In genomic region chr15:69849232-69849610, GRCh38 we compare ENCODE assay signal across 29 cellular contexts.
"Had no signal": no experiment of that assay in that cellular context is flagged by ENCODE, and none has a peak within 500 bp of the region (broad histone marks: within the 10 kb centered on the region; RNA-seq: fewer than 3 reads in every experiment).

No MANE protein-coding gene starts in this region.

- DNase-seq: activated CD4-positive, alpha-beta memory T cell treated with anti-CD3 and anti-CD28 coated beads for 36 hours; activated CD4-positive, alpha-beta T cell treated with anti-CD3 and anti-CD28 coated beads for 36 hours; activated CD4-positive, alpha-beta T cell treated with anti-CD3 and anti-CD28 coated beads, Interleukin-2, amount 10 ng/mL, durations not matched to agents 24 days and 14 days; activated CD4-positive, CD25-positive, alpha-beta regulatory T cell; activated CD4-positive, CD25-positive, alpha-beta regulatory T cell treated with anti-CD3 and anti-CD28 coated beads, Interleukin-2, amount 50 U/mL, for 72 hours; activated CD8-positive, alpha-beta memory T cell treated with anti-CD3 and anti-CD28 coated beads, Interleukin-2, amount 10 ng/mL, durations not matched to agents 7 days and 5 days; activated CD8-positive, alpha-beta memory T cell treated with anti-CD3 and anti-CD28 coated beads, Interleukin-2, amount 50 U/mL, for 4 hours; activated CD8-positive, alpha-beta T cell treated with anti-CD3 and anti-CD28 coated beads, Interleukin-2, amount 10 ng/mL, durations not matched to agents 7 days and 5 days; activated effector memory CD4-positive, alpha-beta T cell treated with anti-CD3 and anti-CD28 coated beads, Interleukin-2, amount 50 U/mL, for 16 hours; activated naive CD4-positive, alpha-beta T cell treated with anti-CD3 and anti-CD28 coated beads for 36 hours; activated naive CD8-positive, alpha-beta T cell treated with anti-CD3 and anti-CD28 coated beads for 36 hours; activated naive CD8-positive, alpha-beta T cell treated with anti-CD3 and anti-CD28 coated beads, Interleukin-2, amount 50 U/mL, for 24 hours; activated T-cell treated with anti-CD3 and anti-CD28 coated beads, Interleukin-2, amount 50 U/mL, for 1 hour; activated T-cell treated with anti-CD3 and anti-CD28 coated beads, Interleukin-2, amount 50 U/mL, for 48 hours; adrenal gland; central memory CD4-positive, alpha-beta T cell; cerebellar nuclear complex; dorsolateral prefrontal cortex; effector memory CD4-positive, alpha-beta T cell; endodermal cell; foreskin melanocyte; T-helper 1 cell; T-helper 17 cell had no signal

- H3K27me3 ChIP-seq: ascending aorta, breast epithelium, cardiac muscle cell had no signal

- H3K27ac ChIP-seq: adrenal gland, ascending aorta, breast epithelium, cardiac muscle cell, coronary artery, dorsolateral prefrontal cortex, gastroesophageal sphincter had no signal

- H3K9me3 ChIP-seq: adrenal gland, ascending aorta, breast epithelium, gastroesophageal sphincter had no signal

- H3K4me3 ChIP-seq: adrenal gland, ascending aorta, breast epithelium, cardiac muscle cell, coronary artery, dorsolateral prefrontal cortex, gastroesophageal sphincter had no signal

- H3K36me3 ChIP-seq: adrenal gland, ascending aorta, breast epithelium, cardiac muscle cell, gastroesophageal sphincter had no signal

- H3K4me1 ChIP-seq: adrenal gland, ascending aorta, breast epithelium, gastroesophageal sphincter had no signal

- ATAC-seq: activated CD8-positive, alpha-beta memory T cell treated with anti-CD3 and anti-CD28 coated beads, Interleukin-2, amount 10 ng/mL, durations not matched to agents 7 days and 5 days; activated CD8-positive, alpha-beta T cell treated with anti-CD3 and anti-CD28 coated beads, Interleukin-2, amount 10 ng/mL, durations not matched to agents 7 days and 5 days; activated naive CD8-positive, alpha-beta T cell treated with anti-CD3 and anti-CD28 coated beads, Interleukin-2, amount 50 U/mL, for 24 hours; esophagus mucosa; gastroesophageal sphincter; T-helper 17 cell had no signal
